Comparison of ENCODE assay signal across 1 cellular context in the genomic region with DNA sequence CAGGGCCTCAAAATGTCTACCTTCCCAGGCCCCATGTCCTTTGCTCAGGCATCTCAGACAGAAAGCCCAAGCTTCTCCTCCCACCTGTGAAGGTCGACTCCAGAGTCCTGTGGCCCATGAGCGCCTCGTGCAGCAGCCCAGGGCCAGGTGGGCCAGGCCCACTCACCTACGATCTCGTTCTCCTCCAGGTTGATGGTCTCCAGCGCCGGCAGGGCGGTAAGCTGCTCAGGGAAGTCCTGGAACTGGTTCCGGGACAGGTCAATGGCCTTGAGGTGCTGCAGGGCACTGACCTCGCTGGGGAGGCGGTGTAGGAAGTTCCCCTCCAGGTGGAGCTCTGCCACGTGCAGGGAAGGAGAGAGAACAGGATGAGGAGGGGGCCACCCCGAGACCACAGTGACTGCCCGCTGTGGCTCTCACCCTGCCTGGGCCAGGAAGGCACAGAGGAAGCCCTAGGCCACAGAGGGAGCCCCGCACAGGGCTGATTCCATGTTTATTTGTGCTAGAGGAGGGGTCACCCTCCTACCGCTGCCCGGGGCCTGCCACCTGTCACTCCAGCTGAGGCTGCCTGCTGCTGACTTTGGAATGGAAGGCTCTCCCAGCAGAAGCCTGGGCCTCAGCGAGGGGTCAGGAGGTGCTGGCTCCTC.
TF ChIP-seq lines count a peak whose summit lies in the region.

No MANE protein-coding gene starts in this region.

TF ChIP-seq in HepG2, 621 proteins besides CTCF, POLR2A, EP300 and RAD21 (continued from another document and continues in another):
- TF ChIP-seq, protein P1, sequence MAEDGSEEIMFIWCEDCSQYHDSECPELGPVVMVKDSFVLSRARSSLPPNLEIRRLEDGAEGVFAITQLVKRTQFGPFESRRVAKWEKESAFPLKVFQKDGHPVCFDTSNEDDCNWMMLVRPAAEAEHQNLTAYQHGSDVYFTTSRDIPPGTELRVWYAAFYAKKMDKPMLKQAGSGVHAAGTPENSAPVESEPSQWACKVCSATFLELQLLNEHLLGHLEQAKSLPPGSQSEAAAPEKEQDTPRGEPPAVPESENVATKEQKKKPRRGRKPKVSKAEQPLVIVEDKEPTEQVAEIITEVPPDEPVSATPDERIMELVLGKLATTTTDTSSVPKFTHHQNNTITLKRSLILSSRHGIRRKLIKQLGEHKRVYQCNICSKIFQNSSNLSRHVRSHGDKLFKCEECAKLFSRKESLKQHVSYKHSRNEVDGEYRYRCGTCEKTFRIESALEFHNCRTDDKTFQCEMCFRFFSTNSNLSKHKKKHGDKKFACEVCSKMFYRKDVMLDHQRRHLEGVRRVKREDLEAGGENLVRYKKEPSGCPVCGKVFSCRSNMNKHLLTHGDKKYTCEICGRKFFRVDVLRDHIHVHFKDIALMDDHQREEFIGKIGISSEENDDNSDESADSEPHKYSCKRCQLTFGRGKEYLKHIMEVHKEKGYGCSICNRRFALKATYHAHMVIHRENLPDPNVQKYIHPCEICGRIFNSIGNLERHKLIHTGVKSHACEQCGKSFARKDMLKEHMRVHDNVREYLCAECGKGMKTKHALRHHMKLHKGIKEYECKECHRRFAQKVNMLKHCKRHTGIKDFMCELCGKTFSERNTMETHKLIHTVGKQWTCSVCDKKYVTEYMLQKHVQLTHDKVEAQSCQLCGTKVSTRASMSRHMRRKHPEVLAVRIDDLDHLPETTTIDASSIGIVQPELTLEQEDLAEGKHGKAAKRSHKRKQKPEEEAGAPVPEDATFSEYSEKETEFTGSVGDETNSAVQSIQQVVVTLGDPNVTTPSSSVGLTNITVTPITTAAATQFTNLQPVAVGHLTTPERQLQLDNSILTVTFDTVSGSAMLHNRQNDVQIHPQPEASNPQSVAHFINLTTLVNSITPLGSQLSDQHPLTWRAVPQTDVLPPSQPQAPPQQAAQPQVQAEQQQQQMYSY (CRISPR knock-in tag; IDR thresholded peaks at IDR 0.05), result no peak
- no peak for TF ChIP-seq MZF1 (CRISPR knock-in tag; IDR thresholded peaks at IDR 0.05; ENCODE audit: borderline replicate concordance)
- TF ChIP-seq, protein P2, sequence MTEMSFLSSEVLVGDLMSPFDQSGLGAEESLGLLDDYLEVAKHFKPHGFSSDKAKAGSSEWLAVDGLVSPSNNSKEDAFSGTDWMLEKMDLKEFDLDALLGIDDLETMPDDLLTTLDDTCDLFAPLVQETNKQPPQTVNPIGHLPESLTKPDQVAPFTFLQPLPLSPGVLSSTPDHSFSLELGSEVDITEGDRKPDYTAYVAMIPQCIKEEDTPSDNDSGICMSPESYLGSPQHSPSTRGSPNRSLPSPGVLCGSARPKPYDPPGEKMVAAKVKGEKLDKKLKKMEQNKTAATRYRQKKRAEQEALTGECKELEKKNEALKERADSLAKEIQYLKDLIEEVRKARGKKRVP (CRISPR knock-in tag; IDR thresholded peaks at IDR 0.05), result peak in 1 of 2 experiments; percentile 32; a peak in 1 of 4 replicates
- no peak for TF ChIP-seq ZNF790 (CRISPR knock-in tag; IDR thresholded peaks at IDR 0.05; ENCODE audit: borderline replicate concordance)
- TF ChIP-seq REL (CRISPR knock-in tag; conservative IDR thresholded peaks at IDR 0.05), result 0 out of 2 replicates have a peak, but pooled peaks have one; percentile 29
- 0 out of 2 replicates have a peak, but pooled peaks have one; percentile 59 for TF ChIP-seq ZBTB3 (CRISPR knock-in tag; IDR thresholded peaks at IDR 0.05; ENCODE audit: borderline replicate concordance, low read depth)
- TF ChIP-seq, protein P3, sequence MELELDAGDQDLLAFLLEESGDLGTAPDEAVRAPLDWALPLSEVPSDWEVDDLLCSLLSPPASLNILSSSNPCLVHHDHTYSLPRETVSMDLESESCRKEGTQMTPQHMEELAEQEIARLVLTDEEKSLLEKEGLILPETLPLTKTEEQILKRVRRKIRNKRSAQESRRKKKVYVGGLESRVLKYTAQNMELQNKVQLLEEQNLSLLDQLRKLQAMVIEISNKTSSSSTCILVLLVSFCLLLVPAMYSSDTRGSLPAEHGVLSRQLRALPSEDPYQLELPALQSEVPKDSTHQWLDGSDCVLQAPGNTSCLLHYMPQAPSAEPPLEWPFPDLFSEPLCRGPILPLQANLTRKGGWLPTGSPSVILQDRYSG (CRISPR knock-in tag; IDR thresholded peaks at IDR 0.05), result no peak
- peak; percentile 90 for TF ChIP-seq HDAC1 (CRISPR knock-in tag; IDR thresholded peaks at IDR 0.05)
- no peak for TF ChIP-seq NFE2 (CRISPR knock-in tag; IDR thresholded peaks at IDR 0.05)
- peak; percentile 85 for TF ChIP-seq KDM4B (CRISPR knock-in tag; IDR thresholded peaks at IDR 0.05)
- TF ChIP-seq, protein P4, sequence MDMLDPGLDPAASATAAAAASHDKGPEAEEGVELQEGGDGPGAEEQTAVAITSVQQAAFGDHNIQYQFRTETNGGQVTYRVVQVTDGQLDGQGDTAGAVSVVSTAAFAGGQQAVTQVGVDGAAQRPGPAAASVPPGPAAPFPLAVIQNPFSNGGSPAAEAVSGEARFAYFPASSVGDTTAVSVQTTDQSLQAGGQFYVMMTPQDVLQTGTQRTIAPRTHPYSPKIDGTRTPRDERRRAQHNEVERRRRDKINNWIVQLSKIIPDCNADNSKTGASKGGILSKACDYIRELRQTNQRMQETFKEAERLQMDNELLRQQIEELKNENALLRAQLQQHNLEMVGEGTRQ (IDR thresholded peaks at IDR 0.05; ENCODE audit: low read depth, low read length), result no peak
- TF ChIP-seq, protein P4 (CRISPR knock-in tag; IDR thresholded peaks at IDR 0.05; ENCODE audit: borderline replicate concordance), result peak; percentile 65; the same call in 1 of the 2 replicates
- peak; percentile 87; the same call in 1 of the 2 replicates for TF ChIP-seq PAX8 (CRISPR knock-in tag; IDR thresholded peaks at IDR 0.05; ENCODE audit: borderline replicate concordance)
- TF ChIP-seq, protein P5, sequence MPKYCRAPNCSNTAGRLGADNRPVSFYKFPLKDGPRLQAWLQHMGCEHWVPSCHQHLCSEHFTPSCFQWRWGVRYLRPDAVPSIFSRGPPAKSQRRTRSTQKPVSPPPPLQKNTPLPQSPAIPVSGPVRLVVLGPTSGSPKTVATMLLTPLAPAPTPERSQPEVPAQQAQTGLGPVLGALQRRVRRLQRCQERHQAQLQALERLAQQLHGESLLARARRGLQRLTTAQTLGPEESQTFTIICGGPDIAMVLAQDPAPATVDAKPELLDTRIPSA (CRISPR knock-in tag; IDR thresholded peaks at IDR 0.05; ENCODE audit: borderline replicate concordance), result no peak
- TF ChIP-seq SSRP1 (CRISPR knock-in tag; IDR thresholded peaks at IDR 0.05), result no peak
- no peak for TF ChIP-seq HMGA1 (CRISPR knock-in tag; conservative IDR thresholded peaks at IDR 0.05)
- no peak for TF ChIP-seq CHD4 (IDR thresholded peaks at IDR 0.05; ENCODE audit: borderline replicate concordance, low read length)
- TF ChIP-seq ZBTB21 (CRISPR knock-in tag; IDR thresholded peaks at IDR 0.05), result no peak; the same call in 1 of the 2 replicates
- TF ChIP-seq ZMAT3 (CRISPR knock-in tag; conservative IDR thresholded peaks at IDR 0.05), result peak; percentile 82; the same call in 1 of the 2 replicates
- TF ChIP-seq FOXK1 (CRISPR knock-in tag; IDR thresholded peaks at IDR 0.05; ENCODE audit: borderline replicate concordance, low read depth), result peak; percentile 74
- TF ChIP-seq MIXL1 (CRISPR knock-in tag; IDR thresholded peaks at IDR 0.05), result peak; percentile 45
- TF ChIP-seq RBM22 (optimal IDR thresholded peaks at IDR 0.05; ENCODE audit: low read length), result no peak
- TF ChIP-seq, protein P6, sequence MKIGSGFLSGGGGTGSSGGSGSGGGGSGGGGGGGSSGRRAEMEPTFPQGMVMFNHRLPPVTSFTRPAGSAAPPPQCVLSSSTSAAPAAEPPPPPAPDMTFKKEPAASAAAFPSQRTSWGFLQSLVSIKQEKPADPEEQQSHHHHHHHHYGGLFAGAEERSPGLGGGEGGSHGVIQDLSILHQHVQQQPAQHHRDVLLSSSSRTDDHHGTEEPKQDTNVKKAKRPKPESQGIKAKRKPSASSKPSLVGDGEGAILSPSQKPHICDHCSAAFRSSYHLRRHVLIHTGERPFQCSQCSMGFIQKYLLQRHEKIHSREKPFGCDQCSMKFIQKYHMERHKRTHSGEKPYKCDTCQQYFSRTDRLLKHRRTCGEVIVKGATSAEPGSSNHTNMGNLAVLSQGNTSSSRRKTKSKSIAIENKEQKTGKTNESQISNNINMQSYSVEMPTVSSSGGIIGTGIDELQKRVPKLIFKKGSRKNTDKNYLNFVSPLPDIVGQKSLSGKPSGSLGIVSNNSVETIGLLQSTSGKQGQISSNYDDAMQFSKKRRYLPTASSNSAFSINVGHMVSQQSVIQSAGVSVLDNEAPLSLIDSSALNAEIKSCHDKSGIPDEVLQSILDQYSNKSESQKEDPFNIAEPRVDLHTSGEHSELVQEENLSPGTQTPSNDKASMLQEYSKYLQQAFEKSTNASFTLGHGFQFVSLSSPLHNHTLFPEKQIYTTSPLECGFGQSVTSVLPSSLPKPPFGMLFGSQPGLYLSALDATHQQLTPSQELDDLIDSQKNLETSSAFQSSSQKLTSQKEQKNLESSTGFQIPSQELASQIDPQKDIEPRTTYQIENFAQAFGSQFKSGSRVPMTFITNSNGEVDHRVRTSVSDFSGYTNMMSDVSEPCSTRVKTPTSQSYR (CRISPR knock-in tag; IDR thresholded peaks at IDR 0.05; ENCODE audit: borderline replicate concordance), result 0 out of 2 replicates have a peak, but pooled peaks have one; percentile 34
- TF ChIP-seq ZNF460 (CRISPR knock-in tag; IDR thresholded peaks at IDR 0.05; ENCODE audit: borderline replicate concordance), result no peak; the same call in 1 of the 2 replicates
- TF ChIP-seq, protein P7, sequence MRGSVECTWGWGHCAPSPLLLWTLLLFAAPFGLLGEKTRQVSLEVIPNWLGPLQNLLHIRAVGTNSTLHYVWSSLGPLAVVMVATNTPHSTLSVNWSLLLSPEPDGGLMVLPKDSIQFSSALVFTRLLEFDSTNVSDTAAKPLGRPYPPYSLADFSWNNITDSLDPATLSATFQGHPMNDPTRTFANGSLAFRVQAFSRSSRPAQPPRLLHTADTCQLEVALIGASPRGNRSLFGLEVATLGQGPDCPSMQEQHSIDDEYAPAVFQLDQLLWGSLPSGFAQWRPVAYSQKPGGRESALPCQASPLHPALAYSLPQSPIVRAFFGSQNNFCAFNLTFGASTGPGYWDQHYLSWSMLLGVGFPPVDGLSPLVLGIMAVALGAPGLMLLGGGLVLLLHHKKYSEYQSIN (CRISPR knock-in tag; IDR thresholded peaks at IDR 0.05; ENCODE audit: borderline replicate concordance), result no peak
- TF ChIP-seq, protein P8, sequence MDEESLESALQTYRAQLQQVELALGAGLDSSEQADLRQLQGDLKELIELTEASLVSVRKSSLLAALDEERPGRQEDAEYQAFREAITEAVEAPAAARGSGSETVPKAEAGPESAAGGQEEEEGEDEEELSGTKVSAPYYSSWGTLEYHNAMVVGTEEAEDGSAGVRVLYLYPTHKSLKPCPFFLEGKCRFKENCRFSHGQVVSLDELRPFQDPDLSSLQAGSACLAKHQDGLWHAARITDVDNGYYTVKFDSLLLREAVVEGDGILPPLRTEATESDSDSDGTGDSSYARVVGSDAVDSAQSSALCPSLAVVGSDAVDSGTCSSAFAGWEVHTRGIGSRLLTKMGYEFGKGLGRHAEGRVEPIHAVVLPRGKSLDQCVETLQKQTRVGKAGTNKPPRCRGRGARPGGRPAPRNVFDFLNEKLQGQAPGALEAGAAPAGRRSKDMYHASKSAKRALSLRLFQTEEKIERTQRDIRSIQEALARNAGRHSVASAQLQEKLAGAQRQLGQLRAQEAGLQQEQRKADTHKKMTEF (CRISPR knock-in tag; IDR thresholded peaks at IDR 0.05), result peak; percentile 92
- no peak for TF ChIP-seq ETV6 (CRISPR knock-in tag; conservative IDR thresholded peaks at IDR 0.05)
- TF ChIP-seq, protein P9, sequence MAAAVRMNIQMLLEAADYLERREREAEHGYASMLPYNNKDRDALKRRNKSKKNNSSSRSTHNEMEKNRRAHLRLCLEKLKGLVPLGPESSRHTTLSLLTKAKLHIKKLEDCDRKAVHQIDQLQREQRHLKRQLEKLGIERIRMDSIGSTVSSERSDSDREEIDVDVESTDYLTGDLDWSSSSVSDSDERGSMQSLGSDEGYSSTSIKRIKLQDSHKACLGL (CRISPR knock-in tag; IDR thresholded peaks at IDR 0.05), result no peak
- peak; percentile 85; the same call in 1 of the 2 replicates for TF ChIP-seq HNRNPL (IDR thresholded peaks at IDR 0.05; ENCODE audit: low read depth, low read length)
- no peak for TF ChIP-seq NR1H2 (CRISPR knock-in tag; IDR thresholded peaks at IDR 0.05; ENCODE audit: borderline replicate concordance, low read depth)
- peak; percentile 76; the same call in 1 of the 2 replicates for TF ChIP-seq ZNF749 (CRISPR knock-in tag; IDR thresholded peaks at IDR 0.05; ENCODE audit: borderline replicate concordance)
- peak; percentile 63 for TF ChIP-seq RBFOX2 (IDR thresholded peaks at IDR 0.05; ENCODE audit: low read depth, low read length)
- peak; percentile 59; the same call in 1 of the 2 replicates for TF ChIP-seq KAT7 (CRISPR knock-in tag; IDR thresholded peaks at IDR 0.05; ENCODE audit: borderline replicate concordance)
- TF ChIP-seq ZFP82 (CRISPR knock-in tag; IDR thresholded peaks at IDR 0.05; ENCODE audit: borderline replicate concordance), result no peak
- TF ChIP-seq, protein P10, sequence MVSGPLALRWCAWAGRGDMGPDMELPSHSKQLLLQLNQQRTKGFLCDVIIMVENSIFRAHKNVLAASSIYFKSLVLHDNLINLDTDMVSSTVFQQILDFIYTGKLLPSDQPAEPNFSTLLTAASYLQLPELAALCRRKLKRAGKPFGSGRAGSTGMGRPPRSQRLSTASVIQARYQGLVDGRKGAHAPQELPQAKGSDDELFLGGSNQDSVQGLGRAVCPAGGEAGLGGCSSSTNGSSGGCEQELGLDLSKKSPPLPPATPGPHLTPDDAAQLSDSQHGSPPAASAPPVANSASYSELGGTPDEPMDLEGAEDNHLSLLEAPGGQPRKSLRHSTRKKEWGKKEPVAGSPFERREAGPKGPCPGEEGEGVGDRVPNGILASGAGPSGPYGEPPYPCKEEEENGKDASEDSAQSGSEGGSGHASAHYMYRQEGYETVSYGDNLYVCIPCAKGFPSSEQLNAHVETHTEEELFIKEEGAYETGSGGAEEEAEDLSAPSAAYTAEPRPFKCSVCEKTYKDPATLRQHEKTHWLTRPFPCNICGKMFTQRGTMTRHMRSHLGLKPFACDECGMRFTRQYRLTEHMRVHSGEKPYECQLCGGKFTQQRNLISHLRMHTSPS (CRISPR knock-in tag; IDR thresholded peaks at IDR 0.05; ENCODE audit: low read depth), result peak; percentile 48; the same call in 1 of the 2 replicates
- TF ChIP-seq SMC3 (IDR thresholded peaks at IDR 0.05; ENCODE audit: low read length), result no peak
- TF ChIP-seq TP53 (CRISPR knock-in tag; conservative IDR thresholded peaks at IDR 0.05), result no peak
- peak; percentile 82; the same call in 1 of the 2 replicates for TF ChIP-seq IRF2 (CRISPR knock-in tag; IDR thresholded peaks at IDR 0.05)
- TF ChIP-seq ZNF282 (IDR thresholded peaks at IDR 0.05; ENCODE audit: partially characterized antibody), result no peak
- peak; percentile 100 for TF ChIP-seq NR2C2 (CRISPR knock-in tag; IDR thresholded peaks at IDR 0.05; ENCODE audit: borderline replicate concordance)
- peak; percentile 53; the same call in 1 of the 2 replicates for TF ChIP-seq ZNF343 (CRISPR knock-in tag; IDR thresholded peaks at IDR 0.05)
- TF ChIP-seq, protein P11, sequence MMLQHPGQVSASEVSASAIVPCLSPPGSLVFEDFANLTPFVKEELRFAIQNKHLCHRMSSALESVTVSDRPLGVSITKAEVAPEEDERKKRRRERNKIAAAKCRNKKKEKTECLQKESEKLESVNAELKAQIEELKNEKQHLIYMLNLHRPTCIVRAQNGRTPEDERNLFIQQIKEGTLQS (CRISPR knock-in tag; IDR thresholded peaks at IDR 0.05), result 0 out of 2 replicates have a peak, but pooled peaks have one; percentile 9
- TF ChIP-seq ZNF773 (CRISPR knock-in tag; IDR thresholded peaks at IDR 0.05; ENCODE audit: borderline replicate concordance), result no peak
